9 cellular contexts compared by ENCODE assay signal in genomic region chr1:16979475-16980327, GRCh38. TPM values are rescaled to one million over a fixed set of nuclear protein-coding genes. Genes with fewer than 3 reads are reported as not detected.
DNase-seq lines count a peak whose midpoint lies in the region; ATAC-seq and TF ChIP-seq lines count a peak whose summit lies in the region.
"Had no signal": no experiment of that assay in that cellular context is flagged by ENCODE, and none has a peak within 500 bp of the region (broad histone marks: within the 10 kb centered on the region; RNA-seq: fewer than 3 reads in every experiment).

No MANE protein-coding gene starts in this region.

- peak overlapping the region; percentile 78 to 82 for H3K4me3 ChIP-seq in cardiac fibroblast (replicated peaks in 1 of 2; ENCODE audit: low read depth in 2 of 2, low read length in 2 of 2)
- peak overlapping the region; percentile 76 for H3K4me3 ChIP-seq in kidney epithelial cell (ENCODE audit: low read depth, low read length)
- H3K4me3 ChIP-seq in tibial artery: peak overlapping the region; percentile 62 to 66

- intact Hi-C loops in tibial artery (cut with DNase I; ENCODE audit: low total_unique reads): no loop called here

- H3K27ac ChIP-seq in tibial artery: peak overlapping the region; percentile 86 to 98

- H3K9me3 ChIP-seq in tibial artery: no peaks in the 10 kb centered on the region

- DNase-seq in NCI-H2227 (lab: John Stamatoyannopoulos, UW; ENCODE audit: unreplicated experiment) (peak; percentile 32), NCI-H2227 treated with DMSO at 0.1 percent for 48 hours (lab: John Stamatoyannopoulos, UW) (no peak), cardiac fibroblast (ENCODE audit: low read depth in 2 of 2) (peak; percentile 57 to 69), kidney epithelial cell (ENCODE audit: low read depth) (no peak), tibial artery (no peak), NOMO-1 treated with DMSO at 0.1 percent for 48 hours (lab: John Stamatoyannopoulos, UW; ENCODE audit: unreplicated experiment) (no peak), kidney tubule cell (ENCODE audit: low spot score) (no peak)
- DNase-seq: MV-4-11 had no signal

- no peaks in the 10 kb centered on the region for H3K27me3 ChIP-seq in kidney epithelial cell (ENCODE audit: control insufficient read depth, insufficient read depth, low read length)
- no peaks in the 10 kb centered on the region for H3K27me3 ChIP-seq in tibial artery

- TF ChIP-seq CTCF in cardiac fibroblast (IDR thresholded peaks at IDR 0.05; ENCODE audit: low read depth, low read length): no peak
- no peak for TF ChIP-seq CTCF in kidney epithelial cell (IDR thresholded peaks at IDR 0.05; ENCODE audit: insufficient read depth, low read length, poor library complexity, severe bottlenecking)
- TF ChIP-seq CTCF in tibial artery (IDR thresholded peaks at IDR 0.05): no peak

- H3K36me3 ChIP-seq in kidney epithelial cell (ENCODE audit: control insufficient read depth, insufficient read depth, low read length) (no peaks in the 10 kb centered on the region), tibial artery (no peaks in the 10 kb centered on the region)

- peaks cover 0 to 52% (median 40%) of the 10 kb centered on the region in 4 donors for H3K4me1 ChIP-seq in tibial artery

- no peak for ATAC-seq in esophagus mucosa

RNA-seq across cellular contexts. Expression of gene MFAP2, which starts 0.7 kb away (rescaled TPM):
- total RNA-seq in kidney epithelial cell: 58.2 and 64.0 TPM in 2 replicates
- 5.3 TPM for total RNA-seq in esophagus mucosa

RNA-seq across cellular contexts. Expression of gene ATP13A2, which starts 32.0 kb away (rescaled TPM):
- total RNA-seq in kidney epithelial cell: 74.1 and 107 TPM in 2 replicates
- 21.5 TPM for total RNA-seq in esophagus mucosa

RNA-seq across cellular contexts. Expression of gene CROCC, which starts 58.0 kb away (rescaled TPM):
- total RNA-seq in kidney epithelial cell: 16.4 and 26.2 TPM in 2 replicates
- 15.3 TPM for total RNA-seq in esophagus mucosa

Comparison
In these comparisons a context has a peak if more than half of its experiments do, and no peak if none do; other contexts are left out.
1. DNase-seq: peak in NCI-H2227 (single experiment) and cardiac fibroblast (2 of 2); none in NCI-H2227 treated with DMSO at 0.1 percent for 48 hours (single experiment), kidney epithelial cell (single experiment), tibial artery (0 of 2), NOMO-1 treated with DMSO at 0.1 percent for 48 hours (single experiment) and kidney tubule cell (single experiment).
2. Peak in every context shown above with its lines, with median percentiles within 50 percentile points of each other: H3K4me3 ChIP-seq.